8 cellular contexts compared by ENCODE assay signal in the genomic region with DNA sequence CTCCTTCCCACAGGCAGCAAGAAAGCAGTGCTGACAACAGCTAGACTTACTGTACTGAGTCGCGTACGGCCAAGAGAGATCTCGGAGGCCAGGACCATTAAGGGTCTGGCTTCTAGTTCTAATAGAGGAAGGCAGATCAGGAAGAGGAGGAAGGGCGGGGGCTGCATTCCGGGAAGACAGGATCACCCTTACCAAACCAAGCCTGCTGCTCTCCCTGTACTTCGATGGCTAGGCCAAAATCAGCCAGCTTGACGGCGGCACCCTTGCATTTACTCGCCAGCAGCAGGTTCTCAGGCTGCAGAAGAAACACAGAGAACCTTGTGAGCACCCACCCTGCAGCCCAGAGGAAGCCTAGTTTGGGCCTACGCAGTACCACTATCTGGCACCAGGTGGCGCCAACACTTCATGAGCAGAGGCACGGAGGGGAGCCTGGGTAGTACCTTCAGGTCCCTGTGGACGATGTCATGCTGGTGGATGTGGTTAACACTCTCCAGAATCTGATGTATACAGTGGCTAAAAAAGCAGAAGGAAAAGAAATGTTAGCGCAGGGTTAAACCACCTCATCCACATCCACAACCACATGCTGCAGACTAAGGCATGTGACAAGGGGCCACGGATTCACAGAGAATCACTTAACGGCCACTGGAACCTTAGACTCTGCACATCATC. TPM values are rescaled to one million over a fixed set of nuclear protein-coding genes. Genes with fewer than 3 reads are reported as not detected.
DNase-seq lines count a peak whose midpoint lies in the region; ATAC-seq and TF ChIP-seq lines count a peak whose summit lies in the region.

No MANE protein-coding gene starts in this region.

- no peaks in the 10 kb centered on the region for H3K27me3 Mint-ChIP-seq in osteocyte (ENCODE audit: unreplicated experiment)

- peak overlapping the region; percentile 12 for H3K27ac Mint-ChIP-seq in osteocyte (ENCODE audit: unreplicated experiment)

- peaks cover 45% of the 10 kb centered on the region for H3K4me1 Mint-ChIP-seq in osteocyte (ENCODE audit: unreplicated experiment)

- H3K36me3 ChIP-seq in SJSA1 (peaks cover 50% of the 10 kb centered on the region), thoracic aorta (peaks cover 53% of the 10 kb centered on the region)

- no peaks in the 10 kb centered on the region for H3K4me1 ChIP-seq in SJSA1 (replicated peaks)
- H3K4me1 ChIP-seq in thoracic aorta (ENCODE audit: control insufficient read depth in 1 of 2, low read depth in 2 of 2): peaks cover 22 to 49% of the 10 kb centered on the region in 2 donors

- H3K27me3 ChIP-seq in SJSA1 (replicated peaks): no peaks in the 10 kb centered on the region
- no peaks in the 10 kb centered on the region for H3K27me3 ChIP-seq in thoracic aorta (replicated peaks; ENCODE audit: insufficient read depth)

- no peak overlapping the region for H3K4me3 Mint-ChIP-seq in osteocyte (ENCODE audit: unreplicated experiment)

- no peaks in the 10 kb centered on the region for H3K9me3 Mint-ChIP-seq in osteocyte (ENCODE audit: unreplicated experiment)

- ATAC-seq in GM21723 (IDR thresholded peaks at IDR 0.05; ENCODE audit: unreplicated experiment): peak; percentile 88
- peak; percentile 32 for ATAC-seq in thoracic aorta (ENCODE audit: insufficient number of reproducible peaks, low FRiP score, low read depth)

- peaks cover 32% of the 10 kb centered on the region for H3K36me3 Mint-ChIP-seq in osteocyte (ENCODE audit: unreplicated experiment)

- H3K9me3 ChIP-seq in SJSA1 (replicated peaks) (no peaks in the 10 kb centered on the region), thoracic aorta (no peaks in the 10 kb centered on the region)

- H3K4me3 ChIP-seq in SJSA1: no peak overlapping the region
- no peak overlapping the region for H3K4me3 ChIP-seq in thoracic aorta

- H3K27ac ChIP-seq in SJSA1 (no peak overlapping the region), thoracic aorta (peak overlapping the region; percentile 95 to 96)

- DNase-seq in ELF-1 (ENCODE audit: low read depth, low spot score): peak; percentile 87
- peak; percentile 94 for DNase-seq in KG1 (lab: John Stamatoyannopoulos, UW)
- peak; percentile 77 to 82 for DNase-seq in SJSA1 (ENCODE audit: low read depth in 1 of 2, low spot score in 2 of 2)
- peak; percentile 91 for DNase-seq in activated gamma-delta T cell treated with anti-CD3 and anti-CD28 coated beads, Interleukin-2, amount 50 U/mL, for 16 hours (ENCODE audit: low read depth)
- DNase-seq in germinal center (ENCODE audit: low spot score): peak; percentile 92
- peak; percentile 94 for DNase-seq in osteocyte (ENCODE audit: extremely low spot score, unreplicated experiment)
- peak; percentile 70 for DNase-seq in thoracic aorta (ENCODE audit: low spot score)

- peak; percentile 99 for TF ChIP-seq CTCF in osteocyte (IDR thresholded peaks at IDR 0.05)
- TF ChIP-seq CTCF in thoracic aorta (IDR thresholded peaks at IDR 0.05): peak; percentile 100

RNA-seq across cellular contexts. Expression of a gene that starts 25.4 kb away (rescaled TPM):
- total RNA-seq in SJSA1 (2014; rRNA removed; shearing (Covaris generic)): 12.5 and 17.6 TPM in 2 replicates
- total RNA-seq in osteocyte (37.6 and 38.2 TPM in 2 replicates), thoracic aorta (100 to 1,000 TPM in 1 of 2 donors, 10 to 100 TPM in 1; 78.8 to 149 TPM)

RNA-seq across cellular contexts. Expression of a gene that starts 37.6 kb away (rescaled TPM):
- 9.1 and 9.2 TPM in 2 replicates for total RNA-seq in SJSA1 (2014; rRNA removed; shearing (Covaris generic))
- total RNA-seq in osteocyte (32.2 and 39.1 TPM in 2 replicates), thoracic aorta (10 to 100 TPM; 55.0 to 78.2 TPM)
